Comparison of ENCODE assay signal across 12 cellular contexts in genomic region chr19:17089238-17089637, GRCh38. TPM values are rescaled to one million over a fixed set of nuclear protein-coding genes. Genes with fewer than 3 reads are reported as not detected.
DNase-seq lines count a peak whose midpoint lies in the region; ATAC-seq and TF ChIP-seq lines count a peak whose summit lies in the region.
"Had no signal": no experiment of that assay in that cellular context is flagged by ENCODE, and none has a peak within 500 bp of the region (broad histone marks: within the 10 kb centered on the region; RNA-seq: fewer than 3 reads in every experiment).

No MANE protein-coding gene starts in this region.

- peaks cover 6% of the 10 kb centered on the region for H3K4me1 ChIP-seq in SJCRH30
- H3K4me1 ChIP-seq in esophagus muscularis mucosa, result peaks cover 11 to 85% (median 65%) of the 10 kb centered on the region in 4 donors

- peak; percentile 45 for DNase-seq in AG10803 (ENCODE audit: low read depth)
- peak in 1 of 2 experiments; percentile 26 for DNase-seq in SJCRH30
- DNase-seq in esophagus muscularis mucosa (ENCODE audit: extremely low spot score), result no peak
- no peak for DNase-seq in osteocyte (ENCODE audit: extremely low spot score, unreplicated experiment)
- DNase-seq in GM20000 (ENCODE audit: low spot score), result no peak
- no peak for DNase-seq in inferior parietal cortex (ENCODE audit: extremely low spot score)
- no peak for DNase-seq in stimulated activated CD4-positive, alpha-beta T cell treated with anti-CD3 and anti-CD28 coated beads, Interleukin-4, amount 100 ng/mL, for 24 hours
- DNase-seq: kidney, NCI-H1436 had no signal

- no peak for ATAC-seq in GM21381 (IDR thresholded peaks at IDR 0.05; ENCODE audit: unreplicated experiment)
- ATAC-seq: Panc1, sciatic nerve had no signal

- no peaks in the 10 kb centered on the region for H3K9me3 Mint-ChIP-seq in osteocyte (ENCODE audit: unreplicated experiment)

- H3K27ac ChIP-seq in SJCRH30 (peak overlapping the region; percentile 38), esophagus muscularis mucosa (replicated peaks in 1 of 4) (peak overlapping the region; percentile 68 to 84 (median 76))

- H3K36me3 ChIP-seq in SJCRH30, result no peaks in the 10 kb centered on the region; the same call in 1 of the 2 replicates
- H3K36me3 ChIP-seq in esophagus muscularis mucosa, result peaks cover 0 to 17% (median 11%) of the 10 kb centered on the region in 4 donors

- H3K9me3 ChIP-seq in SJCRH30 (replicated peaks) (no peaks in the 10 kb centered on the region), esophagus muscularis mucosa (no peaks in the 10 kb centered on the region)

- 59% methylated on average over 13 of the region's 13 CpGs for WGBS in esophagus muscularis mucosa

- H3K27ac Mint-ChIP-seq in osteocyte (ENCODE audit: unreplicated experiment), result peak overlapping the region; percentile 96

- H3K4me1 Mint-ChIP-seq in osteocyte (ENCODE audit: unreplicated experiment), result peaks cover 33% of the 10 kb centered on the region

- peaks cover 5% of the 10 kb centered on the region for H3K36me3 Mint-ChIP-seq in osteocyte (ENCODE audit: unreplicated experiment)

- TF ChIP-seq CTCF in AG10803 (conservative IDR thresholded peaks at IDR 0.05; ENCODE audit: low read length), result no peak
- TF ChIP-seq CTCF in esophagus muscularis mucosa (IDR thresholded peaks at IDR 0.05), result no peak
- no peak for TF ChIP-seq CTCF in osteocyte (IDR thresholded peaks at IDR 0.05)
- TF ChIP-seq CTCF in GM20000 (IDR thresholded peaks at IDR 0.05; ENCODE audit: extremely low read depth, missing control alignments), result no peak

- intact Hi-C loops in esophagus muscularis mucosa (cut with DNase I), result no loop called here

- H3K27me3 ChIP-seq in SJCRH30 (no peaks in the 10 kb centered on the region), esophagus muscularis mucosa (no peaks in the 10 kb centered on the region)

- TF ChIP-seq EP300 in esophagus muscularis mucosa (IDR thresholded peaks at IDR 0.05), result no peak

- no peaks in the 10 kb centered on the region for H3K27me3 Mint-ChIP-seq in osteocyte (ENCODE audit: unreplicated experiment)

- H3K4me3 Mint-ChIP-seq in osteocyte (ENCODE audit: unreplicated experiment), result peak overlapping the region; percentile 32

- no peak for TF ChIP-seq POLR2A in esophagus muscularis mucosa (IDR thresholded peaks at IDR 0.05; ENCODE audit: low read depth)

- H3K4me3 ChIP-seq in AG10803 (ENCODE audit: low read length), result no peak overlapping the region
- H3K4me3 ChIP-seq in SJCRH30, result no peak overlapping the region
- H3K4me3 ChIP-seq in esophagus muscularis mucosa, result peak overlapping the region in 2 of 4 donors; percentile 16 to 24

RNA-seq across cellular contexts. Expression of gene MYO9B, which starts 13.7 kb away (rescaled TPM):
- 47.7 and 48.4 TPM in 2 replicates for total RNA-seq in SJCRH30 (2014; rRNA removed; shearing (Covaris generic))
- 10 to 100 TPM; 52.6 to 73.3 (median 57.7) TPM for total RNA-seq in esophagus muscularis mucosa
- total RNA-seq in osteocyte, result 93.3 and 94.3 TPM in 2 replicates

RNA-seq across cellular contexts. Expression of gene HAUS8, which starts 14.0 kb away (rescaled TPM):
- total RNA-seq in SJCRH30 (2014; rRNA removed; shearing (Covaris generic)), result 22.9 and 23.9 TPM in 2 replicates
- total RNA-seq in esophagus muscularis mucosa (1 to 10 TPM; 3.3 to 6.6 (median 4.6) TPM), osteocyte (9.2 and 11.6 TPM in 2 replicates)
